Comparison of ENCODE assay signal across 1 cellular context in genomic region chr21:45256912-45257672, GRCh38.
TF ChIP-seq lines count a peak whose summit lies in the region.

No MANE protein-coding gene starts in this region.

TF ChIP-seq in K562, 482 proteins besides CTCF, POLR2A, EP300 and RAD21 (continued from another document and continues in another):
- TF ChIP-seq, protein P1, sequence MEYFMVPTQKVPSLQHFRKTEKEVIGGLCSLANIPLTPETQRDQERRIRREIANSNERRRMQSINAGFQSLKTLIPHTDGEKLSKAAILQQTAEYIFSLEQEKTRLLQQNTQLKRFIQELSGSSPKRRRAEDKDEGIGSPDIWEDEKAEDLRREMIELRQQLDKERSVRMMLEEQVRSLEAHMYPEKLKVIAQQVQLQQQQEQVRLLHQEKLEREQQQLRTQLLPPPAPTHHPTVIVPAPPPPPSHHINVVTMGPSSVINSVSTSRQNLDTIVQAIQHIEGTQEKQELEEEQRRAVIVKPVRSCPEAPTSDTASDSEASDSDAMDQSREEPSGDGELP (CRISPR knock-in tag; IDR thresholded peaks at IDR 0.05; ENCODE audit: borderline replicate concordance), result no peak; the same call in 1 of the 2 replicates
- peak; percentile 88 for TF ChIP-seq NFIC (IDR thresholded peaks at IDR 0.05)
- peak; percentile 40 for TF ChIP-seq TAF1 (IDR thresholded peaks at IDR 0.05; ENCODE audit: control insufficient read depth, extremely low read depth, insufficient read depth, low read length, severe bottlenecking)
- no peak for TF ChIP-seq BDP1 (IDR thresholded peaks at IDR 0.05; ENCODE audit: insufficient read depth, insufficient read length)
- no peak for TF ChIP-seq ZNF174 (CRISPR knock-in tag; IDR thresholded peaks at IDR 0.05)
- TF ChIP-seq MCM3 (IDR thresholded peaks at IDR 0.05), result no peak
- no peak for TF ChIP-seq KHSRP (IDR thresholded peaks at IDR 0.05)
- TF ChIP-seq ETV6 (IDR thresholded peaks at IDR 0.05; ENCODE audit: borderline replicate concordance in 1 of 2, low read depth in 2 of 2, low read length in 1 of 2), result no peak
- no peak for TF ChIP-seq ETV6 (CRISPR knock-in tag; IDR thresholded peaks at IDR 0.05; ENCODE audit: borderline replicate concordance)
- TF ChIP-seq ZBTB49 (CRISPR knock-in tag; IDR thresholded peaks at IDR 0.05; ENCODE audit: borderline replicate concordance), result no peak
- no peak for TF ChIP-seq HMG20B (CRISPR knock-in tag; IDR thresholded peaks at IDR 0.05)
- TF ChIP-seq L3MBTL2 (IDR thresholded peaks at IDR 0.05), result peak; percentile 82
- TF ChIP-seq HDAC1 (IDR thresholded peaks at IDR 0.05), result peak in 1 of 2 experiments; percentile 89; a peak in 2 of 4 replicates
- TF ChIP-seq MNT (conservative IDR thresholded peaks at IDR 0.05), result peak in 1 of 2 experiments; percentile 50; a peak in 2 of 4 replicates
- no peak for TF ChIP-seq ZNF780A (CRISPR knock-in tag; IDR thresholded peaks at IDR 0.05)
- TF ChIP-seq, protein P2, sequence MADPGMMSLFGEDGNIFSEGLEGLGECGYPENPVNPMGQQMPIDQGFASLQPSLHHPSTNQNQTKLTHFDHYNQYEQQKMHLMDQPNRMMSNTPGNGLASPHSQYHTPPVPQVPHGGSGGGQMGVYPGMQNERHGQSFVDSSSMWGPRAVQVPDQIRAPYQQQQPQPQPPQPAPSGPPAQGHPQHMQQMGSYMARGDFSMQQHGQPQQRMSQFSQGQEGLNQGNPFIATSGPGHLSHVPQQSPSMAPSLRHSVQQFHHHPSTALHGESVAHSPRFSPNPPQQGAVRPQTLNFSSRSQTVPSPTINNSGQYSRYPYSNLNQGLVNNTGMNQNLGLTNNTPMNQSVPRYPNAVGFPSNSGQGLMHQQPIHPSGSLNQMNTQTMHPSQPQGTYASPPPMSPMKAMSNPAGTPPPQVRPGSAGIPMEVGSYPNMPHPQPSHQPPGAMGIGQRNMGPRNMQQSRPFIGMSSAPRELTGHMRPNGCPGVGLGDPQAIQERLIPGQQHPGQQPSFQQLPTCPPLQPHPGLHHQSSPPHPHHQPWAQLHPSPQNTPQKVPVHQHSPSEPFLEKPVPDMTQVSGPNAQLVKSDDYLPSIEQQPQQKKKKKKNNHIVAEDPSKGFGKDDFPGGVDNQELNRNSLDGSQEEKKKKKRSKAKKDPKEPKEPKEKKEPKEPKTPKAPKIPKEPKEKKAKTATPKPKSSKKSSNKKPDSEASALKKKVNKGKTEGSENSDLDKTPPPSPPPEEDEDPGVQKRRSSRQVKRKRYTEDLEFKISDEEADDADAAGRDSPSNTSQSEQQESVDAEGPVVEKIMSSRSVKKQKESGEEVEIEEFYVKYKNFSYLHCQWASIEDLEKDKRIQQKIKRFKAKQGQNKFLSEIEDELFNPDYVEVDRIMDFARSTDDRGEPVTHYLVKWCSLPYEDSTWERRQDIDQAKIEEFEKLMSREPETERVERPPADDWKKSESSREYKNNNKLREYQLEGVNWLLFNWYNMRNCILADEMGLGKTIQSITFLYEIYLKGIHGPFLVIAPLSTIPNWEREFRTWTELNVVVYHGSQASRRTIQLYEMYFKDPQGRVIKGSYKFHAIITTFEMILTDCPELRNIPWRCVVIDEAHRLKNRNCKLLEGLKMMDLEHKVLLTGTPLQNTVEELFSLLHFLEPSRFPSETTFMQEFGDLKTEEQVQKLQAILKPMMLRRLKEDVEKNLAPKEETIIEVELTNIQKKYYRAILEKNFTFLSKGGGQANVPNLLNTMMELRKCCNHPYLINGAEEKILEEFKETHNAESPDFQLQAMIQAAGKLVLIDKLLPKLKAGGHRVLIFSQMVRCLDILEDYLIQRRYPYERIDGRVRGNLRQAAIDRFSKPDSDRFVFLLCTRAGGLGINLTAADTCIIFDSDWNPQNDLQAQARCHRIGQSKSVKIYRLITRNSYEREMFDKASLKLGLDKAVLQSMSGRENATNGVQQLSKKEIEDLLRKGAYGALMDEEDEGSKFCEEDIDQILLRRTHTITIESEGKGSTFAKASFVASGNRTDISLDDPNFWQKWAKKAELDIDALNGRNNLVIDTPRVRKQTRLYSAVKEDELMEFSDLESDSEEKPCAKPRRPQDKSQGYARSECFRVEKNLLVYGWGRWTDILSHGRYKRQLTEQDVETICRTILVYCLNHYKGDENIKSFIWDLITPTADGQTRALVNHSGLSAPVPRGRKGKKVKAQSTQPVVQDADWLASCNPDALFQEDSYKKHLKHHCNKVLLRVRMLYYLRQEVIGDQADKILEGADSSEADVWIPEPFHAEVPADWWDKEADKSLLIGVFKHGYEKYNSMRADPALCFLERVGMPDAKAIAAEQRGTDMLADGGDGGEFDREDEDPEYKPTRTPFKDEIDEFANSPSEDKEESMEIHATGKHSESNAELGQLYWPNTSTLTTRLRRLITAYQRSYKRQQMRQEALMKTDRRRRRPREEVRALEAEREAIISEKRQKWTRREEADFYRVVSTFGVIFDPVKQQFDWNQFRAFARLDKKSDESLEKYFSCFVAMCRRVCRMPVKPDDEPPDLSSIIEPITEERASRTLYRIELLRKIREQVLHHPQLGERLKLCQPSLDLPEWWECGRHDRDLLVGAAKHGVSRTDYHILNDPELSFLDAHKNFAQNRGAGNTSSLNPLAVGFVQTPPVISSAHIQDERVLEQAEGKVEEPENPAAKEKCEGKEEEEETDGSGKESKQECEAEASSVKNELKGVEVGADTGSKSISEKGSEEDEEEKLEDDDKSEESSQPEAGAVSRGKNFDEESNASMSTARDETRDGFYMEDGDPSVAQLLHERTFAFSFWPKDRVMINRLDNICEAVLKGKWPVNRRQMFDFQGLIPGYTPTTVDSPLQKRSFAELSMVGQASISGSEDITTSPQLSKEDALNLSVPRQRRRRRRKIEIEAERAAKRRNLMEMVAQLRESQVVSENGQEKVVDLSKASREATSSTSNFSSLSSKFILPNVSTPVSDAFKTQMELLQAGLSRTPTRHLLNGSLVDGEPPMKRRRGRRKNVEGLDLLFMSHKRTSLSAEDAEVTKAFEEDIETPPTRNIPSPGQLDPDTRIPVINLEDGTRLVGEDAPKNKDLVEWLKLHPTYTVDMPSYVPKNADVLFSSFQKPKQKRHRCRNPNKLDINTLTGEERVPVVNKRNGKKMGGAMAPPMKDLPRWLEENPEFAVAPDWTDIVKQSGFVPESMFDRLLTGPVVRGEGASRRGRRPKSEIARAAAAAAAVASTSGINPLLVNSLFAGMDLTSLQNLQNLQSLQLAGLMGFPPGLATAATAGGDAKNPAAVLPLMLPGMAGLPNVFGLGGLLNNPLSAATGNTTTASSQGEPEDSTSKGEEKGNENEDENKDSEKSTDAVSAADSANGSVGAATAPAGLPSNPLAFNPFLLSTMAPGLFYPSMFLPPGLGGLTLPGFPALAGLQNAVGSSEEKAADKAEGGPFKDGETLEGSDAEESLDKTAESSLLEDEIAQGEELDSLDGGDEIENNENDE (IDR thresholded peaks at IDR 0.05; ENCODE audit: low read depth, low read length), result no peak
- TF ChIP-seq MLLT1 (IDR thresholded peaks at IDR 0.05), result peak in 1 of 2 experiments; percentile 62; a peak in 1 of 4 replicates
- TF ChIP-seq FOXJ2 (tag; IDR thresholded peaks at IDR 0.05), result no peak
- TF ChIP-seq NR2C1 (IDR thresholded peaks at IDR 0.05), result peak; percentile 39; the same call in 1 of the 2 replicates
- TF ChIP-seq NR2C1 (tag; IDR thresholded peaks at IDR 0.05), result peak; percentile 73
- no peak for TF ChIP-seq ZNF507 (tag; conservative IDR thresholded peaks at IDR 0.05)
- TF ChIP-seq NR4A1 (CRISPR knock-in tag; IDR thresholded peaks at IDR 0.05), result peak; percentile 67; the same call in 1 of the 2 replicates
- TF ChIP-seq NR4A1 (tag; IDR thresholded peaks at IDR 0.05), result peak; percentile 70; the same call in 1 of the 2 replicates
- peak; percentile 75 for TF ChIP-seq HES1 (IDR thresholded peaks at IDR 0.05; ENCODE audit: low read depth)
- TF ChIP-seq RFX1 (IDR thresholded peaks at IDR 0.05), result no peak
- no peak for TF ChIP-seq CHD2 (IDR thresholded peaks at IDR 0.05; ENCODE audit: low read depth, low read length)
- TF ChIP-seq XRCC5 (IDR thresholded peaks at IDR 0.05; ENCODE audit: low read depth, low read length), result 0 out of 2 replicates have a peak, but pooled peaks have one; percentile 73
- TF ChIP-seq RBM25 (IDR thresholded peaks at IDR 0.05; ENCODE audit: low read depth, low read length, severe bottlenecking), result no peak
- TF ChIP-seq TAF15 (IDR thresholded peaks at IDR 0.05; ENCODE audit: low read depth, low read length), result no peak
- TF ChIP-seq POLR2B (IDR thresholded peaks at IDR 0.05; ENCODE audit: low read depth, partially characterized antibody), result no peak
- TF ChIP-seq ARNT (IDR thresholded peaks at IDR 0.05), result 0 out of 4 replicates have a peak, but pooled peaks of 1 of the 2 experiments have one; percentile 59
- peak; percentile 15 for TF ChIP-seq ZFP36 (IDR thresholded peaks at IDR 0.05; ENCODE audit: low read depth, low read length, partially characterized antibody)
- peak; percentile 86 for TF ChIP-seq RNF2 (IDR thresholded peaks at IDR 0.05)
- TF ChIP-seq CBFB (CRISPR knock-in tag; IDR thresholded peaks at IDR 0.05), result no peak
- TF ChIP-seq FOS (IDR thresholded peaks at IDR 0.05; ENCODE audit: extremely low read depth, insufficient read length), result no peak
- TF ChIP-seq E2F3 (CRISPR knock-in tag; IDR thresholded peaks at IDR 0.05), result peak; percentile 75
- TF ChIP-seq CSDE1 (IDR thresholded peaks at IDR 0.05), result no peak
